In the genomic region with DNA sequence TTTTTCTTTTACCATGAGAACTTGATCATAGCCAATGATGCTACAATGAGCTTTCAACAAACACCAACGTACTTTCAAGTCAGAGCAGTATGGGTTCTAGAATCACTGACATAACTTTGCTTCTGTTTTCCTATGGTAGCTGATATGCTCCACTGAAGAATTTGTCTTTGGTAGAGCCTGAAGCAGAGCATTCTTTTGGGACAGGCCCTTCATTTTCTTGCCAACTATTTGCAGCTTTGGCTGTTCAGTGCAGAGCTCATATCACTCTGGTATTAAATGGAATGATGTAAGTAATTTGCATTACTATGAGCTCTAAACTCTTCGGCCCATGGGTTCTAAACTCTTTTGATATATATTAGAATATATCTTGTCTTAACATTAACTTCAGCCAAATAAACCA, we compare ENCODE assay signal across 14 cellular contexts. TPM values are rescaled to one million over a fixed set of nuclear protein-coding genes. Genes with fewer than 3 reads are reported as not detected.
DNase-seq lines count a peak whose midpoint lies in the region; ATAC-seq and TF ChIP-seq lines count a peak whose summit lies in the region.
"Had no signal": no experiment of that assay in that cellular context is flagged by ENCODE, and none has a peak within 500 bp of the region (broad histone marks: within the 10 kb centered on the region; RNA-seq: fewer than 3 reads in every experiment).

No MANE protein-coding gene starts in this region.

- no peaks in the 10 kb centered on the region for H3K9me2 ChIP-seq in GM23248 (ENCODE audit: insufficient read depth)

- H3K4me2 ChIP-seq in GM23248 (ENCODE audit: unreplicated experiment) = peak overlapping the region; percentile 66

- intact Hi-C loops in left cardiac atrium (cut with DNase I) = no loop called here
- intact Hi-C loops in tibial artery (cut with DNase I; ENCODE audit: low total_unique reads) = no loop called here

- peak overlapping the region; percentile 94 for H3K27ac ChIP-seq in GM23248
- peak overlapping the region; percentile 37 to 70 for H3K27ac ChIP-seq in tibial artery
- H3K27ac ChIP-seq: colonic mucosa had no signal

- no peak overlapping the region for H3K4me3 ChIP-seq in GM23248
- no peak overlapping the region for H3K4me3 ChIP-seq in tibial artery
- H3K4me3 ChIP-seq: colonic mucosa had no signal

- WGBS in GM23248 (ENCODE audit: low coverage in 1 of 2, low lambda C conversion rate in 2 of 2, missing lambda C conversion rate in 2 of 2), 2 experiments = 63 to 68% methylated on average over 2 of the region's 2 CpGs

- peaks cover 71% of the 10 kb centered on the region for H3F3A ChIP-seq in GM23248 (ENCODE audit: insufficient read depth)

- peaks cover 84% of the 10 kb centered on the region for H3K4me1 Mint-ChIP-seq in brain
- H3K4me1 Mint-ChIP-seq: stimulated activated naive CD8-positive, alpha-beta T cell treated with anti-CD3 and anti-CD28 coated beads, Interleukin-15, amount 100 ng/mL, for 72 hours had no signal

- H2AFZ ChIP-seq in GM23248 = no peak overlapping the region

- H3K27me3 ChIP-seq in GM23248 (replicated peaks; ENCODE audit: insufficient read depth) = no peaks in the 10 kb centered on the region
- no peaks in the 10 kb centered on the region for H3K27me3 ChIP-seq in tibial artery
- H3K27me3 ChIP-seq: colonic mucosa had no signal

- no peaks in the 10 kb centered on the region for H3K36me3 ChIP-seq in GM23248 (ENCODE audit: low read depth)
- H3K36me3 ChIP-seq in tibial artery = no peaks in the 10 kb centered on the region
- H3K36me3 ChIP-seq: colonic mucosa had no signal

- H3K27ac Mint-ChIP-seq in brain = peak overlapping the region in 3 of 5 experiments; percentile 44 to 77 (median 59)
- H3K27ac Mint-ChIP-seq: stimulated activated naive CD8-positive, alpha-beta T cell treated with anti-CD3 and anti-CD28 coated beads, Interleukin-15, amount 100 ng/mL, for 72 hours had no signal

- H4K20me1 ChIP-seq in GM23248 (ENCODE audit: insufficient read depth) = no peaks in the 10 kb centered on the region

- peaks cover 0 to 7% (median 0%) of the 10 kb centered on the region in 5 experiments for H3K9me3 Mint-ChIP-seq in brain
- H3K9me3 Mint-ChIP-seq: stimulated activated naive CD8-positive, alpha-beta T cell treated with anti-CD3 and anti-CD28 coated beads, Interleukin-15, amount 100 ng/mL, for 72 hours had no signal

- TF ChIP-seq CTCF in brain (conservative IDR thresholded peaks at IDR 0.05) = no peak
- no peak for TF ChIP-seq CTCF in tibial artery (IDR thresholded peaks at IDR 0.05)

- H3K9me3 ChIP-seq in GM23248 (ENCODE audit: low read depth) (no peaks in the 10 kb centered on the region), tibial artery (no peaks in the 10 kb centered on the region)
- H3K9me3 ChIP-seq: colonic mucosa had no signal

- peaks cover 7% of the 10 kb centered on the region for H3K27me3 Mint-ChIP-seq in brain

- peak overlapping the region; percentile 60; the same call in 1 of the 2 replicates for H3K9ac ChIP-seq in GM23248

- H3K79me2 ChIP-seq in GM23248 (ENCODE audit: insufficient read depth) = no peaks in the 10 kb centered on the region

- in situ Hi-C loops in GM23248 (cut with MboI) = no loop called here

- no peaks in the 10 kb centered on the region for H3K36me3 Mint-ChIP-seq in brain

- H3K4me1 ChIP-seq in GM23248 (ENCODE audit: insufficient read depth) (peaks cover 75% of the 10 kb centered on the region), tibial artery (peaks cover 0 to 33% (median 20%) of the 10 kb centered on the region in 4 donors)
- H3K4me1 ChIP-seq: colonic mucosa had no signal

- DNase-seq in GM23248 (peak; percentile 44), left cardiac atrium (no peak), tibial artery (no peak), DMS53 (lab: John Stamatoyannopoulos, UW) (no peak), NOMO-1 treated with DMSO at 0.1 percent for 48 hours (lab: John Stamatoyannopoulos, UW; ENCODE audit: unreplicated experiment) (no peak)
- no peak for DNase-seq in activated CD8-positive, alpha-beta memory T cell treated with anti-CD3 and anti-CD28 coated beads, Interleukin-2, amount 50 U/mL, for 48 hours
- DNase-seq: activated CD4-positive, alpha-beta T cell treated with anti-CD3 and anti-CD28 coated beads for 1 hour; activated gamma-delta T cell; amygdala; colonic mucosa; GDM1; stimulated activated CD4-positive, alpha-beta T cell treated with anti-CD3 and anti-CD28 coated beads, Interleukin-2, amount 100 ng/mL, for 24 hours; stimulated activated naive CD8-positive, alpha-beta T cell treated with anti-CD3 and anti-CD28 coated beads, Interleukin-15, amount 100 ng/mL, for 72 hours had no signal

- no peak overlapping the region for H3K4me3 Mint-ChIP-seq in brain
- H3K4me3 Mint-ChIP-seq: stimulated activated naive CD8-positive, alpha-beta T cell treated with anti-CD3 and anti-CD28 coated beads, Interleukin-15, amount 100 ng/mL, for 72 hours had no signal

- peak; percentile 60 to 72 for ATAC-seq in left cardiac atrium
- ATAC-seq: stimulated activated naive CD8-positive, alpha-beta T cell treated with anti-CD3 and anti-CD28 coated beads, Interleukin-15, amount 100 ng/mL, for 72 hours had no signal

RNA-seq across cellular contexts. Expression of gene APC, which starts 51.8 kb away (rescaled TPM):
- 34.2 and 47.2 TPM in 2 replicates for total RNA-seq in GM23248 (2014; rRNA removed; shearing (Covaris generic))
- polyA plus RNA-seq in GM23248 (2016; fragmentation: Nextera tagmentation; extraction: Ambion mirVana) (17.8 and 18.1 TPM in 2 replicates), brain (ENCODE audit: insufficient read depth, low read depth, low replicate concordance) (9.2 TPM)
- 10 to 100 TPM; 36.8 to 37.1 TPM for total RNA-seq in left cardiac atrium
